ENCODE assay signal across 15 cellular contexts in the genomic region with DNA sequence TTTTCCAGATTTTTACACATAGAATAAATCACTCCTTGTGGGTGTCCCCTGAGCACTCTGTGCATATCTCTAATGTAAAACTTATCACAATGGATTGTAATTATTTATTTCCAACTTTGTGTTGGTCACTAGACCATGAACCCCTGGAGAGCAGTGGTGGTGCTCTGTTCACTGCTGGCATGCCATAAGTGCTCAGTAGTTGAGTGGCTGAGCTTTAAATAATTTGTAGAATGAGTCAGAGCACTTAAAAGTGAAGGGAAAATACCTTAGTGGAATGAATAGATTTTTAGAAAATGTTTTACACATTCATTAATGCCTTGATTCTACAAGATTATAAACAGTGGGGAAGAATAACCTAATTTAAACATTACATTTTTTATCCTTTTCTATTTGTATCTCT. TPM values are rescaled to one million over a fixed set of nuclear protein-coding genes. Genes with fewer than 3 reads are reported as not detected.
DNase-seq lines count a peak whose midpoint lies in the region; ATAC-seq, FAIRE-seq and TF ChIP-seq lines count a peak whose summit lies in the region.
"Had no signal": no experiment of that assay in that cellular context is flagged by ENCODE, and none has a peak within 500 bp of the region (broad histone marks: within the 10 kb centered on the region; RNA-seq: fewer than 3 reads in every experiment).

No MANE protein-coding gene starts in this region.

- DNase-seq in GM12878 (ENCODE audit: low read depth, low spot score), result no peak
- DNase-seq in myocyte (ENCODE audit: low read depth), result peak; percentile 30
- DNase-seq in NCI-H128 (lab: John Stamatoyannopoulos, UW; ENCODE audit: unreplicated experiment), result no peak
- DNase-seq in EL, result no peak
- no peak for DNase-seq in GM13976 (ENCODE audit: low spot score)
- DNase-seq in effector memory CD4-positive, alpha-beta T cell, result no peak
- DNase-seq: activated CD4-positive, alpha-beta T cell treated with anti-CD3 and anti-CD28 coated beads for 36 hours; CD4-positive, CD25-positive, alpha-beta regulatory T cell; NCI-H187 treated with DMSO at 0.1 percent for 48 hours; psoas muscle had no signal

- intact Hi-C loops in GM12878 (cut with micrococcal nuclease; ENCODE audit: unreplicated experiment), result no loop called here

- no peak for TF ChIP-seq POLR2A in GM12878 (IDR thresholded peaks at IDR 0.05; ENCODE audit: low read depth, low read length)

- no peak for TF ChIP-seq CTCF in GM12878 (IDR thresholded peaks at IDR 0.05 in 2 of 3, conservative IDR thresholded peaks at IDR 0.05 in 1 of 3; ENCODE audit: control insufficient read depth in 2 of 3, extremely low read depth in 1 of 3, insufficient read depth in 1 of 3, low read depth in 3 of 3, low read length in 3 of 3)
- no peak for TF ChIP-seq CTCF in GM13976 (IDR thresholded peaks at IDR 0.05; ENCODE audit: borderline replicate concordance, control extremely low read depth, extremely low read depth, insufficient read depth, missing control alignments)

- peak; percentile 55 for ATAC-seq in GM18511 (IDR thresholded peaks at IDR 0.05; ENCODE audit: unreplicated experiment)
- peak; percentile 59 for ATAC-seq in HG03175 (IDR thresholded peaks at IDR 0.05; ENCODE audit: unreplicated experiment)
- peak; percentile 77 for ATAC-seq in GM12878
- ATAC-seq: activated CD4-positive, alpha-beta T cell treated with anti-CD3 and anti-CD28 coated beads for 36 hours; K562; psoas muscle had no signal

- H3K27ac ChIP-seq in GM12878 (ENCODE audit: control insufficient read depth, insufficient read depth), result no peak overlapping the region
- H3K27ac ChIP-seq in effector memory CD4-positive, alpha-beta T cell (ENCODE audit: insufficient read depth, low read length, poor library complexity, severe bottlenecking), result no peak overlapping the region
- H3K27ac ChIP-seq: ascending aorta, psoas muscle had no signal

- in situ Hi-C loops in GM12878 (cut with MboI) (no loop called here), GM13976 (cut with MboI; ENCODE audit: low sequenced_read_pairs, unreplicated experiment) (no loop called here)

- RAD21 ChIA-PET in GM12878 (lab: Charles Lee; ENCODE audit: unreplicated experiment), result no interaction called here

- H3K9me3 ChIP-seq in GM12878 (replicated peaks; ENCODE audit: control insufficient read depth, insufficient read depth, low read length), result no peaks in the 10 kb centered on the region
- no peaks in the 10 kb centered on the region for H3K9me3 ChIP-seq in effector memory CD4-positive, alpha-beta T cell (ENCODE audit: control insufficient read depth, low read length)
- H3K9me3 ChIP-seq: ascending aorta, psoas muscle had no signal

- no peaks in the 10 kb centered on the region for H4K20me1 ChIP-seq in GM12878 (ENCODE audit: control insufficient read depth, insufficient read depth)

- SMC1A ChIA-PET in GM12878 (lab: Charles Lee; ENCODE audit: uncharacterized antibody, unreplicated experiment), result no interaction called here

- no peaks in the 10 kb centered on the region for H3K4me1 ChIP-seq in GM12878 (ENCODE audit: control insufficient read depth, insufficient read depth, low read length)
- no peaks in the 10 kb centered on the region for H3K4me1 ChIP-seq in effector memory CD4-positive, alpha-beta T cell (ENCODE audit: control insufficient read depth, insufficient read depth, low read length, poor library complexity, severe bottlenecking)
- H3K4me1 ChIP-seq: ascending aorta, psoas muscle had no signal

- CTCF ChIA-PET in GM12878 (lab: Yijun Ruan, JAX), result no interaction called here

- no peaks in the 10 kb centered on the region for H3K36me3 ChIP-seq in GM12878 (ENCODE audit: control insufficient read depth in 2 of 2, insufficient read depth in 2 of 2, low read length in 1 of 2)
- H3K36me3 ChIP-seq in effector memory CD4-positive, alpha-beta T cell (ENCODE audit: control insufficient read depth, insufficient read depth, low read length), result no peaks in the 10 kb centered on the region
- H3K36me3 ChIP-seq: ascending aorta had no signal

- no TSS peak for BruUV-seq in GM12878 (replicated peaks; lab: Mats Ljungman, UMichigan)

- H3K4me3 ChIP-seq in GM12878, result no peak overlapping the region
- H3K4me3 ChIP-seq in effector memory CD4-positive, alpha-beta T cell (ENCODE audit: insufficient read depth, low read depth, low read length, poor library complexity, severe bottlenecking), result no peak overlapping the region
- H3K4me3 ChIP-seq: ascending aorta, K562, psoas muscle had no signal

- no peak overlapping the region for H3K4me2 ChIP-seq in GM12878 (ENCODE audit: control insufficient read depth, insufficient read depth)

- no peak overlapping the region for H3K9ac ChIP-seq in GM12878 (ENCODE audit: control insufficient read depth, insufficient read depth, low read length)

- no peak overlapping the region for H2AFZ ChIP-seq in GM12878 (ENCODE audit: control insufficient read depth, low read depth, low read length)

- H3K27me3 ChIP-seq in GM12878 (replicated peaks in 1 of 2; ENCODE audit: control insufficient read depth in 2 of 2, insufficient read depth in 2 of 2, low read length in 1 of 2), result no peaks in the 10 kb centered on the region
- H3K27me3 ChIP-seq in effector memory CD4-positive, alpha-beta T cell (replicated peaks; ENCODE audit: control insufficient read depth, insufficient read depth, low read length, poor library complexity, severe bottlenecking), result no peaks in the 10 kb centered on the region
- H3K27me3 ChIP-seq: ascending aorta had no signal

- no peak for TF ChIP-seq RAD21 in GM12878 (IDR thresholded peaks at IDR 0.05; ENCODE audit: insufficient read depth, low read depth, low read length)

- FAIRE-seq in GM12878 (lab: Jason Lieb, UNC), result no peak
- FAIRE-seq: K562 had no signal

- POLR2A ChIA-PET in GM12878 (lab: Charles Lee), result no interaction called here

- no peak for TF ChIP-seq EP300 in GM12878 (IDR thresholded peaks at IDR 0.05; ENCODE audit: borderline replicate concordance in 1 of 2, control insufficient read depth in 1 of 2, low read depth in 2 of 2, low read length in 2 of 2)

- H3K79me2 ChIP-seq in GM12878 (ENCODE audit: control insufficient read depth, insufficient read depth, low read length), result no peaks in the 10 kb centered on the region

TF ChIP-seq in GM12878, 131 proteins besides CTCF, POLR2A, EP300 and RAD21:
- TF ChIP-seq PAX8 (IDR thresholded peaks at IDR 0.05), result no peak
- 0 out of 2 replicates have a peak, but pooled peaks have one; percentile 13 for TF ChIP-seq MTA2 (IDR thresholded peaks at IDR 0.05; ENCODE audit: low read depth)
- 0 out of 2 replicates have a peak, but pooled peaks have one; percentile 13 for TF ChIP-seq BCL11A (IDR thresholded peaks at IDR 0.05; ENCODE audit: low read depth, low read length)

RNA-seq across cellular contexts. Expression of gene MGAT4C, which starts 6.3 kb away (rescaled TPM):
- total RNA-seq in GM12878 (2013; cell fraction: nucleolus; rRNA removed), result not detected in 2 replicates
- not detected in 2 replicates for total RNA-seq in GM12878 (2014; rRNA removed)
- total RNA-seq in GM12878 (2014; rRNA removed; fragmentation: Illumina TruSeq; extraction: Trizol), result not detected in 2 replicates
- total RNA-seq in GM12878 (2021), result not detected in 2 replicates
- polyA plus RNA-seq in GM12878 (2011; ENCODE audit: low read depth), result not detected
- polyA plus RNA-seq in GM12878 (2011; rRNA removed), result not detected in 2 replicates
- not detected in 2 replicates for polyA plus RNA-seq in GM12878 (2011; cell fraction: cytosol; rRNA removed)
- not detected in 2 replicates for polyA plus RNA-seq in GM12878 (2011; cell fraction: nucleus; rRNA removed)
- polyA plus RNA-seq in GM12878 (2012), result not detected in 2 replicates
- not detected in 2 replicates for polyA plus RNA-seq in GM12878 (2014; fragmentation: Illumina TruSeq; extraction: Trizol)
- polyA plus RNA-seq in GM12878 (2014; fragmentation: Nextera tagmentation; extraction: Ambion mirVana), result not detected
- not detected in 2 replicates for polyA plus RNA-seq in GM12878 (2014; rRNA removed)
- not detected for polyA plus RNA-seq in GM12878 (2016; fragmentation: Nextera tagmentation; extraction: Ambion mirVana)
- polyA minus RNA-seq in GM12878 (2011; rRNA and poly(A)+ RNA removed), result under 0.01 TPM in 1 of 2 replicates, not detected in the other
- not detected in 2 replicates for polyA minus RNA-seq in GM12878 (2011; cell fraction: cytosol; rRNA and poly(A)+ RNA removed)
- polyA minus RNA-seq in GM12878 (2011; cell fraction: nucleus; rRNA and poly(A)+ RNA removed), result not detected in 2 replicates
- not detected in 2 replicates for total RNA-seq in myocyte
- polyA plus RNA-seq in myocyte (2012), result not detected
- total RNA-seq: activated CD4-positive, alpha-beta T cell treated with anti-CD3 and anti-CD28 coated beads for 36 hours; ascending aorta; CD4-positive, CD25-positive, alpha-beta regulatory T cell; K562; mononuclear cell had no signal
- polyA plus RNA-seq: CD4-positive, CD25-positive, alpha-beta regulatory T cell; K562 had no signal
